In the genomic region with DNA sequence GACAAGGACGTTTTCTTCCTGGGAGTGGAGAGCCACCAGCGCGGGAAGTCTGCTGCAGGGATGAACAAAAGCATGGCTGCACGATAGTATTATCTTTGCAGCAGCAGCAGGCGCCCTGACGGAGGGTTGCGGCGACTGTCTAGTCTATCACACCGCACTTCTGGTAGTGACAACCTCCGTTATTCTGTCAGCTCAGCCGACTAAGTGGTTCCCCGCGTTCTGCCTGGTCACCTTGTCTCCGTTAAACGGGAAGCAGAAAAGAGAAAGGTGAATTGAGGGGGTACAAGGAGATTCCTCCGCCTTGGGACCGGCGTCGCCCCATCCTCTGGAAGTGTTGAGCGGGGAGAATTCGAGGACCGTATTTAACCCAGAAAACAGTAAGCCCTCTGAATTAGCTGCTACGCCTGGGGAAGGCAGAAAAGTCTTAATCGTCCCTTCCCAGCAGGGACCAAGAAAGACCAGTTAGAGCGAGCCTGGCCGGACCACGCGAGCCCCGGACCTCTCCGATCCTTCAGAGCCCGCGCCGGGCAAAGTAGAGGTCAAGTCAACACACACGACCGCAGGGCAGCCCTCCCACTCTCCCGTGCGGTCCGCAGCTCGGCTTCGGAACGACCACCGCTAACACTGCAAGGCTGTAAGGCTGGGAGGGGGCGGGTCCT, we compare ENCODE assay signal across 8 cellular contexts.
DNase-seq lines count a peak whose midpoint lies in the region; ATAC-seq and TF ChIP-seq lines count a peak whose summit lies in the region.

No MANE protein-coding gene starts in this region.

- no peaks in the 10 kb centered on the region for H3K9me3 ChIP-seq in duodenal mucosa (ENCODE audit: control insufficient read depth in 1 of 2, low read length in 2 of 2)

- peak; percentile 87 for DNase-seq in NCI-H1092 treated with DMSO at 0.1 percent for 48 hours (lab: John Stamatoyannopoulos, UW)
- peak; percentile 44 for DNase-seq in midbrain (lab: John Stamatoyannopoulos, UW)

- H3K9ac ChIP-seq in duodenal mucosa (ENCODE audit: low read depth in 1 of 2, low read length in 2 of 2): peak overlapping the region; percentile 76 to 77

- H3K4me3 ChIP-seq in duodenal mucosa (ENCODE audit: low read depth in 1 of 2, low read length in 2 of 2): peak overlapping the region; percentile 83 to 97

- no peaks in the 10 kb centered on the region for H3K36me3 Mint-ChIP-seq in stimulated activated memory B cell treated with anti-CD40 and anti-IgM and Interleukin-4, amounts not matched to agents 10 μg/mL and 1 μg/mL and 100 μg/mL, for 72 hours

- no peaks in the 10 kb centered on the region for H3K9me3 Mint-ChIP-seq in stimulated activated memory B cell treated with anti-CD40 and anti-IgM and Interleukin-4, amounts not matched to agents 10 μg/mL and 1 μg/mL and 100 μg/mL, for 72 hours

- ATAC-seq in GM18498 (IDR thresholded peaks at IDR 0.05; ENCODE audit: unreplicated experiment): peak; percentile 17
- peak; percentile 18 for ATAC-seq in HG02642 (IDR thresholded peaks at IDR 0.05; ENCODE audit: poor library complexity, unreplicated experiment)
- peak; percentile 36 for ATAC-seq in stimulated activated memory B cell treated with anti-CD40 and anti-IgM and Interleukin-4, amounts not matched to agents 10 μg/mL and 1 μg/mL and 100 μg/mL, for 72 hours
- no peak for ATAC-seq in GM18519 (IDR thresholded peaks at IDR 0.05; ENCODE audit: low FRiP score, unreplicated experiment)

- peak overlapping the region; percentile 72 for H3K27ac Mint-ChIP-seq in stimulated activated memory B cell treated with anti-CD40 and anti-IgM and Interleukin-4, amounts not matched to agents 10 μg/mL and 1 μg/mL and 100 μg/mL, for 72 hours

- H3K4me1 ChIP-seq in duodenal mucosa (ENCODE audit: control insufficient read depth in 1 of 2, insufficient read depth in 2 of 2, low read length in 2 of 2): peaks cover 7 to 18% of the 10 kb centered on the region in 2 donors

- peak overlapping the region; percentile 90 for H3K4me3 Mint-ChIP-seq in stimulated activated memory B cell treated with anti-CD40 and anti-IgM and Interleukin-4, amounts not matched to agents 10 μg/mL and 1 μg/mL and 100 μg/mL, for 72 hours

- H3K27ac ChIP-seq in VCaP (peak overlapping the region; percentile 96), duodenal mucosa (ENCODE audit: low read depth, low read length) (peak overlapping the region; percentile 68)

- H3K27me3 Mint-ChIP-seq in stimulated activated memory B cell treated with anti-CD40 and anti-IgM and Interleukin-4, amounts not matched to agents 10 μg/mL and 1 μg/mL and 100 μg/mL, for 72 hours: no peaks in the 10 kb centered on the region

- peaks cover 4 to 28% of the 10 kb centered on the region in 2 donors for H3K27me3 ChIP-seq in duodenal mucosa (ENCODE audit: control insufficient read depth in 1 of 2, insufficient read depth in 2 of 2, low read length in 2 of 2)

- H3K36me3 ChIP-seq in duodenal mucosa (ENCODE audit: control insufficient read depth in 1 of 2, insufficient read depth in 2 of 2, low read length in 2 of 2): no peaks in the 10 kb centered on the region

- peaks cover 35% of the 10 kb centered on the region for H3K4me1 Mint-ChIP-seq in stimulated activated memory B cell treated with anti-CD40 and anti-IgM and Interleukin-4, amounts not matched to agents 10 μg/mL and 1 μg/mL and 100 μg/mL, for 72 hours

- TF ChIP-seq CTCF in VCaP (conservative IDR thresholded peaks at IDR 0.05): no peak
